8 cellular contexts compared by ENCODE assay signal in the genomic region with DNA sequence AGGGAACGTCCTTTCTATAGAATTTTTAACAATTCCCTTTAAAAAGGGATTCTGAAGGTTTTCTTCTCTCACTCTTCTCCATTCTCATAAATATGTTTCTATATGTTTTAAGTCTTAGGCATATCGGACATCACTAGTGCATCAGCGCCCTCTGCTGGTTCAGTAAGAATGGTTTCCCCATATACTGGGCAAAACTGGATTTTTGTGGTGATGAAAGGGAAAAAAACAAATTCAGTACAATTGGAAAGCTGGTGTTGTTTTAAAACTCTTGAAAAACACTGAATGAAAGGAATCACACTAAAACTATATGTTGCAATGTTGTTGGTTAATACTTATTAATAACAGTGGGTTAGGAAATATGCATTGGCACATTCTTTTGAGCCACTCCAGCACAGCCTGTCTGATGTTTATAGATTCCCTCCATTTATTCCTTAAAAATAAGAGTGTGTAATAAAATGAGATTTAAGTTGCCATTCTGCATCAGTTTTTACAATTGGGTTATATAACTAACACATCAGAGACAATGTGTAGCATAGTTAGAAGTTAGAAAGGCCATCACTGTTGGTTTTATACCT. TPM values are rescaled to one million over a fixed set of nuclear protein-coding genes. Genes with fewer than 3 reads are reported as not detected.
DNase-seq lines count a peak whose midpoint lies in the region; ATAC-seq and TF ChIP-seq lines count a peak whose summit lies in the region.

No MANE protein-coding gene starts in this region.

- no peak overlapping the region for H3K9ac ChIP-seq in IMR-90 (ENCODE audit: low read depth, low read length)

- intact Hi-C loops in IMR-90 (cut with micrococcal nuclease) (loop anchor here (1.0 kb wide), 1 partner anchor 149 kb away; no protein-coding TSS in a partner anchor), OCI-LY7 (cut with micrococcal nuclease; ENCODE audit: unreplicated experiment) (loop anchor here (1.0 to 5.0 kb wide), 2 partner anchors 149 to 557 kb away; no protein-coding TSS in a partner anchor), esophagus squamous epithelium (cut with DNase I) (loop anchor here (5.0 kb wide), 1 partner anchor 147 kb away; no protein-coding TSS in a partner anchor)

- H3K9me3 ChIP-seq in IMR-90 (ENCODE audit: control insufficient read depth, insufficient read depth, low read length) (no peaks in the 10 kb centered on the region), OCI-LY7 (ENCODE audit: low read length) (no peaks in the 10 kb centered on the region), esophagus squamous epithelium (no peaks in the 10 kb centered on the region)

- no peaks in the 10 kb centered on the region for H3K9me2 ChIP-seq in OCI-LY7 (ENCODE audit: insufficient read depth, low read length)

- no peaks in the 10 kb centered on the region for H3K9me3 Mint-ChIP-seq in neural crest cell

- no peaks in the 10 kb centered on the region for H4K20me1 ChIP-seq in IMR-90 (ENCODE audit: insufficient read depth, low read length)
- H4K20me1 ChIP-seq in OCI-LY7 (ENCODE audit: insufficient read depth, low read length), result no peaks in the 10 kb centered on the region

- H3K27ac Mint-ChIP-seq in neural crest cell (ENCODE audit: unreplicated experiment), result no peak overlapping the region

- peaks cover 4% of the 10 kb centered on the region for H3K36me3 Mint-ChIP-seq in neural crest cell (ENCODE audit: low read depth)

- no peaks in the 10 kb centered on the region for H3K9me1 ChIP-seq in IMR-90 (ENCODE audit: insufficient read depth, low read length)

- peak; percentile 36 for DNase-seq in D341Med (ENCODE audit: low spot score)
- peak; percentile 86 for DNase-seq in IMR-90
- peak; percentile 83 for DNase-seq in OCI-LY7 (ENCODE audit: low spot score)
- peak; percentile 64 for DNase-seq in activated T-cell treated with anti-CD3 and anti-CD28 coated beads for 1 hour (ENCODE audit: low read depth)
- peak; percentile 13 for DNase-seq in esophagus squamous epithelium (lab: John Stamatoyannopoulos, UW)
- DNase-seq in neural crest cell (ENCODE audit: low read depth, low spot score), result peak; percentile 70
- peak; percentile 60 for DNase-seq in stromal cell of bone marrow (ENCODE audit: low read depth)

- H3K4me3 Mint-ChIP-seq in neural crest cell, result no peak overlapping the region

- H3K18ac ChIP-seq in IMR-90 (ENCODE audit: low read depth, low read length), result no peak overlapping the region

- no peak overlapping the region for H3K23ac ChIP-seq in IMR-90 (ENCODE audit: low read depth, low read length)

- POLR2A ChIA-PET in IMR-90 (lab: Charles Lee; ENCODE audit: unreplicated experiment) (no interaction called here), OCI-LY7 (lab: Charles Lee) (interaction anchor here (0.6 kb wide), 1 partner anchor 13 kb away, joined by 3 read pairs; no protein-coding TSS in a partner anchor)

- H3K4me1 ChIP-seq in IMR-90 (ENCODE audit: control insufficient read depth, insufficient read depth, low read length) (no peaks in the 10 kb centered on the region), OCI-LY7 (ENCODE audit: insufficient read depth, low read length, poor library complexity, severe bottlenecking) (no peaks in the 10 kb centered on the region), esophagus squamous epithelium (no peaks in the 10 kb centered on the region)

- no peak overlapping the region for H4K91ac ChIP-seq in IMR-90 (ENCODE audit: insufficient read depth, low read depth, low read length)

- H4K8ac ChIP-seq in IMR-90 (ENCODE audit: low read depth in 2 of 2, low read length in 2 of 2), result no peak overlapping the region

- H2BK5ac ChIP-seq in IMR-90 (ENCODE audit: low read depth, low read length, poor library complexity, severe bottlenecking), result no peak overlapping the region

- no peaks in the 10 kb centered on the region for H3K4me1 Mint-ChIP-seq in neural crest cell

- H3K4ac ChIP-seq in IMR-90 (ENCODE audit: low read depth, low read length), result no peak overlapping the region

- H3K27ac ChIP-seq in IMR-90 (ENCODE audit: insufficient read depth, low read length), result no peak overlapping the region
- H3K27ac ChIP-seq in OCI-LY7 (ENCODE audit: low read depth, low read length, poor library complexity, severe bottlenecking), result no peak overlapping the region
- H3K27ac ChIP-seq in esophagus squamous epithelium, result no peak overlapping the region

- peak; percentile 85 for TF ChIP-seq RAD21 in IMR-90 (IDR thresholded peaks at IDR 0.05; ENCODE audit: low read length)

- no peak overlapping the region for H3K14ac ChIP-seq in IMR-90 (replicated peaks; ENCODE audit: low read depth, low read length)

- BruUV-seq in IMR-90 (replicated peaks; lab: Mats Ljungman, UMichigan), result no TSS peak
- BruUV-seq in OCI-LY7 (replicated peaks; lab: Mats Ljungman, UMichigan), result no TSS peak

- no peaks in the 10 kb centered on the region for H3K79me2 ChIP-seq in OCI-LY7 (ENCODE audit: insufficient read depth, low read depth, low read length)

- WGBS in IMR-90 (ENCODE audit: extremely low coverage in 2 of 2, insufficient read length in 1 of 2), 2 experiments, result no CpG with 5 or more reads among the region's 3 CpGs
- WGBS in esophagus squamous epithelium, 2 donors, result 3 to 4% methylated on average over 3 of the region's 3 CpGs

- peaks cover 0 to 2% of the 10 kb centered on the region in 2 experiments; a peak in 1 of 4 replicates for H3K79me1 ChIP-seq in IMR-90 (ENCODE audit: low read depth in 1 of 2, low read length in 2 of 2)

- 0 out of 2 replicates have a peak, but pooled peaks cover 5% of the 10 kb centered on the region for H3K36me3 ChIP-seq in IMR-90 (ENCODE audit: control insufficient read depth, insufficient read depth, low read length)
- H3K36me3 ChIP-seq in OCI-LY7 (ENCODE audit: insufficient read depth, low read length), result peaks cover 44% of the 10 kb centered on the region
- peaks cover 0 to 31% (median 0%) of the 10 kb centered on the region in 3 donors for H3K36me3 ChIP-seq in esophagus squamous epithelium

- CTCF ChIA-PET in IMR-90 (lab: Yijun Ruan, JAX) (interaction anchor here (0.6 to 1.7 kb wide), 8 partner anchors 11 to 698 kb away, joined by 3 to 6 read pairs (median 4); no protein-coding TSS in a partner anchor), OCI-LY7 (lab: Charles Lee; ENCODE audit: unreplicated experiment) (interaction anchor here (1.0 kb wide), 1 partner anchor 149 kb away, joined by 5 read pairs; no protein-coding TSS in a partner anchor)

- dilution Hi-C loops in IMR-90 (cut with HindIII; ENCODE audit: low sequenced_read_pairs, unreplicated experiment), result no loop called here

- peak; percentile 84 for TF ChIP-seq CTCF in IMR-90 (conservative IDR thresholded peaks at IDR 0.05; ENCODE audit: low read depth, low read length)
- TF ChIP-seq CTCF in OCI-LY7 (conservative IDR thresholded peaks at IDR 0.05; ENCODE audit: low read length), result peak; percentile 100
- peak; percentile 42 to 84 (median 79) for TF ChIP-seq CTCF in esophagus squamous epithelium (IDR thresholded peaks at IDR 0.05)
- TF ChIP-seq CTCF in neural crest cell (conservative IDR thresholded peaks at IDR 0.05), result peak; percentile 95

- H3K4me3 ChIP-seq in IMR-90 (ENCODE audit: insufficient read depth, low read depth, low read length) (no peak overlapping the region), OCI-LY7 (ENCODE audit: low read depth, low read length, poor library complexity, severe bottlenecking) (no peak overlapping the region), esophagus squamous epithelium (no peak overlapping the region)

- no peak overlapping the region for H2AK5ac ChIP-seq in IMR-90 (ENCODE audit: low read depth, low read length)

- H3K56ac ChIP-seq in IMR-90 (ENCODE audit: extremely low read depth, insufficient read depth, low read length), result no peak overlapping the region

- no peaks in the 10 kb centered on the region for H3K27me3 Mint-ChIP-seq in neural crest cell (ENCODE audit: low read depth)

- no peak overlapping the region for H4K5ac ChIP-seq in IMR-90 (ENCODE audit: low read depth, low read length)

- H3K4me2 ChIP-seq in IMR-90 (ENCODE audit: low read depth, low read length) (no peak overlapping the region), OCI-LY7 (ENCODE audit: low read length) (no peak overlapping the region)

- no peak overlapping the region for H2AFZ ChIP-seq in IMR-90 (replicated peaks; ENCODE audit: low read length, poor library complexity)
- no peak overlapping the region for H2AFZ ChIP-seq in OCI-LY7 (ENCODE audit: low read length)

- peak; percentile 82 for ATAC-seq in GM21390 (IDR thresholded peaks at IDR 0.05; ENCODE audit: unreplicated experiment)
- peak; percentile 93 for ATAC-seq in IMR-90 (ENCODE audit: low read depth)

- TF ChIP-seq POLR2A in IMR-90 (IDR thresholded peaks at IDR 0.05; ENCODE audit: low read depth, low read length) (no peak), esophagus squamous epithelium (IDR thresholded peaks at IDR 0.05) (no peak)

- H2AK9ac ChIP-seq in IMR-90 (replicated peaks; ENCODE audit: low read depth, low read length, poor library complexity), result no peak overlapping the region

- H3K27me3 ChIP-seq in IMR-90 (ENCODE audit: control insufficient read depth, insufficient read depth, low read length) (no peaks in the 10 kb centered on the region), esophagus squamous epithelium (no peaks in the 10 kb centered on the region)

- in situ Hi-C loops in IMR-90 (cut with MboI; ENCODE audit: low sequenced_read_pairs), result loop anchor here (5.0 to 25.0 kb wide), 2 partner anchors 152 to 547 kb away; no protein-coding TSS in a partner anchor

- H2BK15ac ChIP-seq in IMR-90 (ENCODE audit: low read depth, low read length), result no peak overlapping the region

- no peak overlapping the region for H2BK20ac ChIP-seq in IMR-90 (ENCODE audit: low read depth, low read length)

- no peak overlapping the region for H2BK120ac ChIP-seq in IMR-90 (ENCODE audit: low read depth, low read length)

TF ChIP-seq in IMR-90, 13 proteins besides CTCF, POLR2A, EP300 and RAD21:
- TF ChIP-seq SMC3 (IDR thresholded peaks at IDR 0.05; ENCODE audit: low read depth, low read length) (peak; percentile 74), CEBPB (IDR thresholded peaks at IDR 0.05; ENCODE audit: low read depth, low read length) (0 out of 2 replicates have a peak, but pooled peaks have one; percentile 26), MAFK (IDR thresholded peaks at IDR 0.05; ENCODE audit: low read depth, low read length) (no peak)

RNA-seq across cellular contexts. Expression of a gene that starts 15.8 kb away (rescaled TPM):
- total RNA-seq in IMR-90 (2012; rRNA removed) (13.3 and 34.4 TPM in 2 replicates), OCI-LY7 (2022) (33.1 and 34.4 TPM in 2 replicates), esophagus squamous epithelium (10 to 100 TPM in 3 of 4 donors, 1 to 10 TPM in 1; 9.9 to 15.6 (median 12.1) TPM), neural crest cell (29.4 and 36.5 TPM in 2 replicates)
- 15.3 and 17.1 TPM in 2 replicates for polyA plus RNA-seq in IMR-90 (2012; rRNA removed)
- 1.3 and 1.6 TPM in 2 replicates for polyA plus RNA-seq in IMR-90 (2012; cell fraction: cytosol; rRNA removed)
- 0.41 and 3.6 TPM in 2 replicates for polyA plus RNA-seq in IMR-90 (2012; cell fraction: nucleus; rRNA removed; ENCODE audit: low replicate concordance)
- total RNA-seq in OCI-LY7 (2014; rRNA removed; shearing (Covaris generic)), result 15.4 and 18.8 TPM in 2 replicates

RNA-seq across cellular contexts. Expression of a gene that starts 16.0 kb away (rescaled TPM):
- total RNA-seq in IMR-90 (2012; rRNA removed), result 6.5 and 8.3 TPM in 2 replicates
- polyA plus RNA-seq in IMR-90 (2012; rRNA removed), result 3.3 TPM in 2 replicates
- 1.1 TPM in 2 replicates for polyA plus RNA-seq in IMR-90 (2012; cell fraction: cytosol; rRNA removed)
- polyA plus RNA-seq in IMR-90 (2012; cell fraction: nucleus; rRNA removed; ENCODE audit: low replicate concordance), result 0.74 and 1.4 TPM in 2 replicates
- 4.8 and 9.6 TPM in 2 replicates for total RNA-seq in OCI-LY7 (2014; rRNA removed; shearing (Covaris generic))
- total RNA-seq in OCI-LY7 (2022), result 23.0 and 30.7 TPM in 2 replicates
- total RNA-seq in esophagus squamous epithelium, result 10 to 100 TPM in 3 of 4 donors, 1 to 10 TPM in 1; 8.4 to 17.7 (median 11.4) TPM
- total RNA-seq in neural crest cell, result 26.4 and 28.6 TPM in 2 replicates

Comparison
In these comparisons a context has a peak if more than half of its experiments do, and no peak if none do; other contexts are left out.
1. DNase-seq: peak in every context shown above with its lines; median percentile 86 in IMR-90; 83 in OCI-LY7; 70 in neural crest cell; 64 in activated T-cell treated with anti-CD3 and anti-CD28 coated beads for 1 hour; 60 in stromal cell of bone marrow; 36 in D341Med; 13 in esophagus squamous epithelium.